17 cellular contexts compared by ENCODE assay signal in the genomic region with DNA sequence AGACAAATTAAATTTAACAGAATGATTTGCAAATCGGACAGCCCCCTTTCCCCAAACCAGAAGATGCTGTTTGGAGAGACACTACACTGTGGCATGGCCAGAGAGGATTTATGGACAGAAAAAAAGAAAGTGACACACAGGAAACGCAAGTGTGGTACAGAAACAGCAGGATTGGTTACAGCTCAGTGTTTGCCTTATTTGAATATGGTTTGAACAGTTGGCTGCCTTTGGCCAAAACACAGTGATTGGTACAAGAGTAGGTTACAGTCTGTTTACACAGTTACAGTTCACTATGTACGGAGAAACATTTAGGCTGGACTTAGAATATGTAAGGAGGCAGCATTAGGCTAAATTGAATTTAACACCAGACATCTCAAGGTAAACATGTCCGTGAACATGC.
"Had no signal": no experiment of that assay in that cellular context is flagged by ENCODE, and none has a peak within 500 bp of the region (broad histone marks: within the 10 kb centered on the region; RNA-seq: fewer than 3 reads in every experiment).

No MANE protein-coding gene starts in this region.

- H3K4me3 ChIP-seq: left lung, lung, right atrium auricular region, tibial artery had no signal

- H3K27ac ChIP-seq: left lung, right atrium auricular region, tibial artery had no signal

- DNase-seq: activated CD4-positive, alpha-beta T cell treated with anti-CD3 and anti-CD28 coated beads, Interleukin-2, amount 10 ng/mL, durations not matched to agents 7 days and 5 days; activated CD8-positive, alpha-beta memory T cell treated with anti-CD3 and anti-CD28 coated beads, Interleukin-2, amount 10 ng/mL, durations not matched to agents 7 days and 5 days; activated CD8-positive, alpha-beta T cell treated with anti-CD3 and anti-CD28 coated beads for 36 hours; activated naive CD8-positive, alpha-beta T cell treated with anti-CD3 and anti-CD28 coated beads for 36 hours; central memory CD4-positive, alpha-beta T cell; dermis blood vessel endothelial cell; effector CD8-positive, alpha-beta T cell; foreskin melanocyte; left lung; naive thymus-derived CD4-positive, alpha-beta T cell; stimulated activated CD4-positive, alpha-beta T cell treated with anti-CD3 and anti-CD28 coated beads, Interleukin-4, amount 100 ng/mL, for 4 hours; stimulated activated naive CD8-positive, alpha-beta T cell treated with anti-CD3 and anti-CD28 coated beads, Interleukin-15, Interleukin-2, amounts not matched to agents 100 U/mL and 50 U/mL, for 24 hours; tibial artery had no signal

- H3K36me3 ChIP-seq: left lung, right atrium auricular region, tibial artery had no signal

- H3K27me3 ChIP-seq: left lung, right atrium auricular region, tibial artery had no signal

- H3K4me1 ChIP-seq: left lung, right atrium auricular region, tibial artery had no signal

- H3K9me3 ChIP-seq: left lung, right atrium auricular region, tibial artery had no signal

- ATAC-seq: activated CD4-positive, CD25-positive, alpha-beta regulatory T cell treated with anti-CD3 and anti-CD28 coated beads, Interleukin-2, amount 50 U/mL, for 24 hours; activated CD8-positive, alpha-beta memory T cell treated with anti-CD3 and anti-CD28 coated beads, Interleukin-2, amount 10 ng/mL, durations not matched to agents 7 days and 5 days; activated CD8-positive, alpha-beta T cell treated with anti-CD3 and anti-CD28 coated beads for 36 hours; left lung; naive thymus-derived CD4-positive, alpha-beta T cell; stimulated activated naive CD8-positive, alpha-beta T cell treated with anti-CD3 and anti-CD28 coated beads, Interleukin-15, Interleukin-2, amounts not matched to agents 100 U/mL and 50 U/mL, for 24 hours had no signal

- FAIRE-seq: astrocyte had no signal
